20 cellular contexts compared by ENCODE assay signal in genomic region chr14:62118461-62118860, GRCh38.
"Had no signal": no experiment of that assay in that cellular context is flagged by ENCODE, and none has a peak within 500 bp of the region (broad histone marks: within the 10 kb centered on the region; RNA-seq: fewer than 3 reads in every experiment).

No MANE protein-coding gene starts in this region.

- H3K36me3 Mint-ChIP-seq: mesothelial cell of epicardium; stimulated activated memory B cell treated with anti-CD40 and anti-IgM and Interleukin-4, amounts not matched to agents 10 μg/mL and 1 μg/mL and 100 μg/mL, for 72 hours had no signal

- DNase-seq: activated CD4-positive, alpha-beta T cell treated with anti-CD3 and anti-CD28 coated beads for 48 hours; activated CD8-positive, alpha-beta memory T cell treated with anti-CD3 and anti-CD28 coated beads for 24 hours; activated naive CD4-positive, alpha-beta T cell treated with anti-CD3 and anti-CD28 coated beads for 36 hours; colonic mucosa; effector CD4-positive, alpha-beta T cell; gastrocnemius medialis; lower lobe of right lung; occipital lobe; psoas muscle; spleen; stimulated activated CD4-positive, alpha-beta T cell treated with anti-CD3 and anti-CD28 coated beads, Interleukin-1b, Interleukin-23, amount 100 ng/mL, for 48 hours; T-helper 9 cell had no signal

- H3K9me3 ChIP-seq: colonic mucosa, gastrocnemius medialis, lower lobe of right lung, psoas muscle, spleen, tibial nerve had no signal

- H3K27ac ChIP-seq: cardiac muscle cell, colonic mucosa, epithelial cell of prostate, gastrocnemius medialis, lower lobe of right lung, psoas muscle, spleen, tibial nerve, VCaP had no signal

- H3K36me3 ChIP-seq: cardiac muscle cell, colonic mucosa, gastrocnemius medialis, lower lobe of right lung, spleen, tibial nerve had no signal

- H3K4me1 Mint-ChIP-seq: activated T-helper 17 cell treated with anti-CD3 and anti-CD28 coated beads, Interleukin-2, amount 50 U/mL, for 72 hours had no signal

- ATAC-seq: activated T-helper 17 cell treated with anti-CD3 and anti-CD28 coated beads, Interleukin-2, amount 50 U/mL, for 72 hours; gastrocnemius medialis; psoas muscle; sciatic nerve; stimulated activated memory B cell treated with anti-CD40 and anti-IgM and Interleukin-4, amounts not matched to agents 10 μg/mL and 1 μg/mL and 100 μg/mL, for 72 hours had no signal

- H3K27ac Mint-ChIP-seq: activated naive CD4-positive, alpha-beta T cell treated with anti-CD3 and anti-CD28 coated beads for 36 hours; activated T-helper 17 cell treated with anti-CD3 and anti-CD28 coated beads, Interleukin-2, amount 50 U/mL, for 72 hours; mesothelial cell of epicardium; stimulated activated memory B cell treated with anti-CD40 and anti-IgM and Interleukin-4, amounts not matched to agents 10 μg/mL and 1 μg/mL and 100 μg/mL, for 72 hours had no signal

- H3K9me3 Mint-ChIP-seq: activated naive CD4-positive, alpha-beta T cell treated with anti-CD3 and anti-CD28 coated beads for 36 hours; activated T-helper 17 cell treated with anti-CD3 and anti-CD28 coated beads, Interleukin-2, amount 50 U/mL, for 72 hours; mesothelial cell of epicardium; stimulated activated memory B cell treated with anti-CD40 and anti-IgM and Interleukin-4, amounts not matched to agents 10 μg/mL and 1 μg/mL and 100 μg/mL, for 72 hours had no signal

- H3K4me1 ChIP-seq: colonic mucosa, psoas muscle had no signal

- H3K4me3 ChIP-seq: colonic mucosa had no signal
